In the genomic region with DNA sequence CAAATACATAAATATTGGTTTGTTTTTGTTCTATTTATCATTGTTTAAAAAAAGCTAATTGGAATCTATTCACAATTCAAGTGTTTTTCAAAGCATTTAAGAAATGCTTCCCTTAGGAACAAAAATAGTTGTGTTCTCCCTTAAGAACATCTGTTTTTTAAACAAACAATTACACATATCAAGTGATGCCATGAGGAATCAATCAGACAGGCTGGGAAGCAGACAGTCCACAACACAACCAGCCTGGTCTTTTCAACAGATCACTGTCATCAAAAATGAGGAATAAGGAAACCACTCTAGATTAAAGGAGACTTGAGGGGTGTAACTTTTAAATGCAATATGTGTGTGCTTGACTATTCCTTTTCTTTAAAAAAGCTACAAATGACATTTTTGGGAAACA, we compare ENCODE assay signal across 27 cellular contexts. TPM values are rescaled to one million over a fixed set of nuclear protein-coding genes. Genes with fewer than 3 reads are reported as not detected.
"Had no signal": no experiment of that assay in that cellular context is flagged by ENCODE, and none has a peak within 500 bp of the region (broad histone marks: within the 10 kb centered on the region; RNA-seq: fewer than 3 reads in every experiment).

No MANE protein-coding gene starts in this region.

- ATAC-seq: left colon; mucosa of descending colon; naive thymus-derived CD4-positive, alpha-beta T cell; natural killer cell treated with Interleukin-12 subunit alpha and Interleukin-12 subunit beta and Interleukin-15 and Interleukin-18, amount 100 ng/mL, for 72 hours; right lobe of liver; stimulated activated naive B cell treated with anti-CD40 and anti-IgM and Interleukin-4, amounts not matched to agents 10 μg/mL and 1 μg/mL and 100 μg/mL, for 72 hours; stimulated activated naive CD8-positive, alpha-beta T cell treated with anti-CD3 and anti-CD28 coated beads, Interleukin-15, Interleukin-2, amounts not matched to agents 100 U/mL and 50 U/mL, for 24 hours had no signal

- DNase-seq: immature natural killer cell; kidney; left colon; left ventricle myocardium inferior; midbrain; mucosa of descending colon; naive thymus-derived CD4-positive, alpha-beta T cell; ovary; right lobe of liver; stimulated activated CD4-positive, alpha-beta T cell treated with anti-CD3 and anti-CD28 coated beads, Interleukin-12 subunit alpha, Interleukin-12 subunit beta, amount 100 ng/mL, for 4 hours; stimulated activated CD4-positive, alpha-beta T cell treated with anti-CD3 and anti-CD28 coated beads, Interleukin-15, amount 100 ng/mL, for 24 hours; stimulated activated CD4-positive, alpha-beta T cell treated with anti-CD3 and anti-CD28 coated beads, Interleukin-2, amount 100 ng/mL, for 24 hours; stimulated activated CD4-positive, alpha-beta T cell treated with anti-CD3 and anti-CD28 coated beads, Interleukin-4, amount 100 ng/mL, for 1 hour; stimulated activated naive B cell treated with anti-CD40 and anti-IgM and Interleukin-4, amounts not matched to agents 10 μg/mL and 1 μg/mL and 100 μg/mL, for 72 hours; stimulated activated naive CD8-positive, alpha-beta T cell treated with anti-CD3 and anti-CD28 coated beads, Interleukin-15, Interleukin-2, amounts not matched to agents 100 U/mL and 50 U/mL, for 24 hours; stomach; testis; thyroid gland; transverse colon; upper lobe of left lung had no signal

- H3K4me3 Mint-ChIP-seq: immature natural killer cell; naive thymus-derived CD4-positive, alpha-beta T cell; natural killer cell treated with Interleukin-12 subunit alpha and Interleukin-12 subunit beta and Interleukin-15 and Interleukin-18, amount 100 ng/mL, for 72 hours; stimulated activated naive B cell treated with anti-CD40 and anti-IgM and Interleukin-4, amounts not matched to agents 10 μg/mL and 1 μg/mL and 100 μg/mL, for 72 hours had no signal

- FAIRE-seq: islet of Langerhans had no signal

- H3K27me3 Mint-ChIP-seq: naive thymus-derived CD4-positive, alpha-beta T cell; natural killer cell treated with Interleukin-12 subunit alpha and Interleukin-12 subunit beta and Interleukin-15 and Interleukin-18, amount 100 ng/mL, for 72 hours; progenitor cell of endocrine pancreas; stimulated activated naive B cell treated with anti-CD40 and anti-IgM and Interleukin-4, amounts not matched to agents 10 μg/mL and 1 μg/mL and 100 μg/mL, for 72 hours had no signal

- H3K4me3 ChIP-seq: left ventricle myocardium inferior, lung, mucosa of descending colon, ovary, right atrium auricular region, right lobe of liver, stomach, testis, thyroid gland, transverse colon, upper lobe of left lung, vagina had no signal

- H3K27ac Mint-ChIP-seq: naive thymus-derived CD4-positive, alpha-beta T cell; natural killer cell treated with Interleukin-12 subunit alpha and Interleukin-12 subunit beta and Interleukin-15 and Interleukin-18, amount 100 ng/mL, for 72 hours; progenitor cell of endocrine pancreas; stimulated activated naive B cell treated with anti-CD40 and anti-IgM and Interleukin-4, amounts not matched to agents 10 μg/mL and 1 μg/mL and 100 μg/mL, for 72 hours had no signal

- H3K4me1 ChIP-seq: left ventricle myocardium inferior, right atrium auricular region, right lobe of liver, stomach, testis, thyroid gland, transverse colon, upper lobe of left lung, vagina had no signal

- H3K9me3 ChIP-seq: left ventricle myocardium inferior, mucosa of descending colon, ovary, right atrium auricular region, right lobe of liver, stomach, testis, thyroid gland, transverse colon, upper lobe of left lung, vagina had no signal

- H3K27me3 ChIP-seq: ovary, right atrium auricular region, right lobe of liver, stomach, testis, thyroid gland, transverse colon, upper lobe of left lung, vagina had no signal

- H3K36me3 ChIP-seq: ovary had no signal

- H3K9me3 Mint-ChIP-seq: immature natural killer cell; natural killer cell treated with Interleukin-12 subunit alpha and Interleukin-12 subunit beta and Interleukin-15 and Interleukin-18, amount 100 ng/mL, for 72 hours; stimulated activated naive B cell treated with anti-CD40 and anti-IgM and Interleukin-4, amounts not matched to agents 10 μg/mL and 1 μg/mL and 100 μg/mL, for 72 hours had no signal

RNA-seq across cellular contexts. Expression of a gene that starts 37.4 kb away (rescaled TPM):
- total RNA-seq: progenitor cell of endocrine pancreas, renal cortical epithelial cell had no signal
